ENCODE assay signal across 29 cellular contexts in the genomic region with DNA sequence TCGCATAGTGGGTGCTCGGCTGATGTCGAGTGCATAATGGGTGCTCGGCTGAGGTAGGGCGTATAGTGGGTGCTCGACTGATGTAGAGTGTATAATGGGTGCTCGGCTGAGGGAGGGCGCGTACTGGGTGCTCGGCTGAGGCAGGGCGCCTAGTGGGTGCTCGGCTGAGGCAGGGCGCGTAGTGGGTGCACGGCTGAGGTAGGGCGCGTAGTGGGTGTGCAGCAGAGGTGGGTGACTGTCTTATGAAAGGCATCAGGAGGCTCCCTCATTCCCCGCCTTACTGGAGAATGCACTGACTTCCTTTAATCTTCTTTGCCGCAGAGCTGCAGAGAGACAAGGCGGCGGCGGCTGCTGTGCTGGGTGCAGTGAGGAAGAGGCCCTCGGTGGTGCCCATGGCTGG. TPM values are rescaled to one million over a fixed set of nuclear protein-coding genes. Genes with fewer than 3 reads are reported as not detected.
"Had no signal": no experiment of that assay in that cellular context is flagged by ENCODE, and none has a peak within 500 bp of the region (broad histone marks: within the 10 kb centered on the region; RNA-seq: fewer than 3 reads in every experiment).

No MANE protein-coding gene starts in this region.

- DNase-seq: cortex of kidney; effector CD8-positive, alpha-beta T cell; effector memory CD8-positive, alpha-beta T cell; endodermal cell; erythroblast; esophagus squamous epithelium; foreskin fibroblast; foreskin melanocyte; gastrocnemius medialis; glutamatergic neuron; head of caudate nucleus; heart right ventricle; hippocampal formation; left cardiac atrium; left lung; left ventricle myocardium superior; lower lobe of right lung; mesenchymal stem cell; mucosa of descending colon; naive B cell had no signal

- H3K4me3 ChIP-seq: esophagus squamous epithelium, gastrocnemius medialis, heart right ventricle, left lung, lower lobe of right lung, mucosa of descending colon had no signal

- H3K9me3 ChIP-seq: esophagus squamous epithelium, gastrocnemius medialis, left lung, lower lobe of right lung, mucosa of descending colon had no signal

- FAIRE-seq: endometrium, islet of Langerhans, keratinocyte had no signal

- H3K36me3 ChIP-seq: gastrocnemius medialis, heart right ventricle, left lung, lower lobe of right lung had no signal

- ATAC-seq: effector memory CD8-positive, alpha-beta T cell; esophagus mucosa; gastrocnemius medialis; heart right ventricle; left cardiac atrium; left lung; left ventricle myocardium superior; lower lobe of right lung; mucosa of descending colon had no signal

- H3K4me1 ChIP-seq: esophagus squamous epithelium, gastrocnemius medialis, heart right ventricle, left lung, lower lobe of right lung had no signal

- H3K27ac ChIP-seq: epithelial cell of prostate, esophagus squamous epithelium, gastrocnemius medialis, heart right ventricle, left lung, lower lobe of right lung had no signal

- H3K27me3 ChIP-seq: gastrocnemius medialis had no signal

- H3K27ac Mint-ChIP-seq: dendritic cell treated with granulocyte-macrophage colony-stimulating factor and Interleukin-4, amounts not matched to agents 40 ng/mL and 50 ng/mL, for 4 days; effector memory CD8-positive, alpha-beta T cell; mesothelial cell of epicardium; naive B cell had no signal

- H3K27me3 Mint-ChIP-seq: dendritic cell treated with granulocyte-macrophage colony-stimulating factor and Interleukin-4, amounts not matched to agents 40 ng/mL and 50 ng/mL, for 4 days had no signal

- H3K4me3 Mint-ChIP-seq: dendritic cell treated with granulocyte-macrophage colony-stimulating factor and Interleukin-4, amounts not matched to agents 40 ng/mL and 50 ng/mL, for 4 days; effector memory CD8-positive, alpha-beta T cell; endodermal cell; mesothelial cell of epicardium; naive B cell had no signal

- H3K9me3 Mint-ChIP-seq: dendritic cell treated with granulocyte-macrophage colony-stimulating factor and Interleukin-4, amounts not matched to agents 40 ng/mL and 50 ng/mL, for 4 days; effector memory CD8-positive, alpha-beta T cell had no signal

RNA-seq across cellular contexts. Expression of a gene that starts 33.8 kb away (rescaled TPM):
- total RNA-seq: dermis microvascular lymphatic vessel endothelial cell, gastrocnemius medialis, left ventricle myocardium superior, lung microvascular endothelial cell had no signal
